In the genomic region with DNA sequence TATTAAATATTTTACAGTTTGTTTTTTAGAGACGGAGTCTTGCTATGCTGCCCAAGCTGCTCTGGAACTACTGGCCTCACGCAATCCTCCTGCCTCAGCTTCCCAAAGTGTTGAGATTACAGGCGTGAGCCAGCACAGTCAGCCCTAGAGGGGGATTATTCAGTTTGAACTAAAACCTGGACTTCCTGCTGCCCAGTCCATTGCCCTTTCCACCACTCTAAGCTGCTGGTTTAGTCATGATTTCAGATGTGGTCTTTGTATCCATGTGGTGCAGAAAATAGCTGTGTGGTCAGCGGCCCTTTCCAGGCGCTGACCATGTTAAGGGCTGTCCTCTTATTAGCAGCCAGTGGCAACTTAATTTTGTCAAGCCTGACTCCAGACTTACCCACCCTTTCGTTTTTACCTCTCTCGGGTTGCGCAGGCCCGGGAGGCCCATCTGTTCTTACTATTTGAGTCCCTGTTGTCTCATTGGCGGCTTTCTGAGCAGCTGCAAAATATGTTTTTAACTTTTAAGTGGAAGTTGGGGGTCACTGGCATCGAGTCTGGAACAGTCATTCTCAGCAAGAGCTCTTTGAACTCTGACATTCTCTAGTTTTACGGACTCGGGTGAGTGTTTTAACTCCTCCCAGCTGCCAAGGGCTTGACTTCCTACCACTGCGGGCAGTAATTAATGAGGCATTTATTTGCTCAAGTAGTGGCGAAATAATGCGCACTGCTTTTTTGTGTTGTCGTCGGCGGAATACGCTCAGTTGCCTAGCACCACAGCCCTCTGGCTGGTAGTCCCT, we compare ENCODE assay signal across 1 cellular context.
TF ChIP-seq lines count a peak whose summit lies in the region.

No MANE protein-coding gene starts in this region.

TF ChIP-seq in K562, 482 proteins besides CTCF, POLR2A, EP300 and RAD21:
- TF ChIP-seq, protein P1, sequence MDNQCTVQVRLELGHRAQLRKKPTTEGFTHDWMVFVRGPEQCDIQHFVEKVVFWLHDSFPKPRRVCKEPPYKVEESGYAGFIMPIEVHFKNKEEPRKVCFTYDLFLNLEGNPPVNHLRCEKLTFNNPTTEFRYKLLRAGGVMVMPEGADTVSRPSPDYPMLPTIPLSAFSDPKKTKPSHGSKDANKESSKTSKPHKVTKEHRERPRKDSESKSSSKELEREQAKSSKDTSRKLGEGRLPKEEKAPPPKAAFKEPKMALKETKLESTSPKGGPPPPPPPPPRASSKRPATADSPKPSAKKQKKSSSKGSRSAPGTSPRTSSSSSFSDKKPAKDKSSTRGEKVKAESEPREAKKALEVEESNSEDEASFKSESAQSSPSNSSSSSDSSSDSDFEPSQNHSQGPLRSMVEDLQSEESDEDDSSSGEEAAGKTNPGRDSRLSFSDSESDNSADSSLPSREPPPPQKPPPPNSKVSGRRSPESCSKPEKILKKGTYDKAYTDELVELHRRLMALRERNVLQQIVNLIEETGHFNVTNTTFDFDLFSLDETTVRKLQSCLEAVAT (IDR thresholded peaks at IDR 0.05) = peak in 1 of 2 experiments; percentile 90; a peak in 2 of 4 replicates
- no peak for TF ChIP-seq MCM5 (IDR thresholded peaks at IDR 0.05; ENCODE audit: low read depth)
- TF ChIP-seq KHSRP (IDR thresholded peaks at IDR 0.05) = no peak
- TF ChIP-seq, protein P2, sequence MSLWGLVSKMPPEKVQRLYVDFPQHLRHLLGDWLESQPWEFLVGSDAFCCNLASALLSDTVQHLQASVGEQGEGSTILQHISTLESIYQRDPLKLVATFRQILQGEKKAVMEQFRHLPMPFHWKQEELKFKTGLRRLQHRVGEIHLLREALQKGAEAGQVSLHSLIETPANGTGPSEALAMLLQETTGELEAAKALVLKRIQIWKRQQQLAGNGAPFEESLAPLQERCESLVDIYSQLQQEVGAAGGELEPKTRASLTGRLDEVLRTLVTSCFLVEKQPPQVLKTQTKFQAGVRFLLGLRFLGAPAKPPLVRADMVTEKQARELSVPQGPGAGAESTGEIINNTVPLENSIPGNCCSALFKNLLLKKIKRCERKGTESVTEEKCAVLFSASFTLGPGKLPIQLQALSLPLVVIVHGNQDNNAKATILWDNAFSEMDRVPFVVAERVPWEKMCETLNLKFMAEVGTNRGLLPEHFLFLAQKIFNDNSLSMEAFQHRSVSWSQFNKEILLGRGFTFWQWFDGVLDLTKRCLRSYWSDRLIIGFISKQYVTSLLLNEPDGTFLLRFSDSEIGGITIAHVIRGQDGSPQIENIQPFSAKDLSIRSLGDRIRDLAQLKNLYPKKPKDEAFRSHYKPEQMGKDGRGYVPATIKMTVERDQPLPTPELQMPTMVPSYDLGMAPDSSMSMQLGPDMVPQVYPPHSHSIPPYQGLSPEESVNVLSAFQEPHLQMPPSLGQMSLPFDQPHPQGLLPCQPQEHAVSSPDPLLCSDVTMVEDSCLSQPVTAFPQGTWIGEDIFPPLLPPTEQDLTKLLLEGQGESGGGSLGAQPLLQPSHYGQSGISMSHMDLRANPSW (CRISPR knock-in tag; IDR thresholded peaks at IDR 0.05) = no peak
- peak; percentile 45; the same call in 1 of the 2 replicates for TF ChIP-seq RFX1 (IDR thresholded peaks at IDR 0.05)
- TF ChIP-seq NCOR1 (IDR thresholded peaks at IDR 0.05) = no peak
- 0 out of 2 replicates have a peak, but pooled peaks have one; percentile 47 for TF ChIP-seq NFRKB (IDR thresholded peaks at IDR 0.05; ENCODE audit: low read depth)
- TF ChIP-seq, protein P3, sequence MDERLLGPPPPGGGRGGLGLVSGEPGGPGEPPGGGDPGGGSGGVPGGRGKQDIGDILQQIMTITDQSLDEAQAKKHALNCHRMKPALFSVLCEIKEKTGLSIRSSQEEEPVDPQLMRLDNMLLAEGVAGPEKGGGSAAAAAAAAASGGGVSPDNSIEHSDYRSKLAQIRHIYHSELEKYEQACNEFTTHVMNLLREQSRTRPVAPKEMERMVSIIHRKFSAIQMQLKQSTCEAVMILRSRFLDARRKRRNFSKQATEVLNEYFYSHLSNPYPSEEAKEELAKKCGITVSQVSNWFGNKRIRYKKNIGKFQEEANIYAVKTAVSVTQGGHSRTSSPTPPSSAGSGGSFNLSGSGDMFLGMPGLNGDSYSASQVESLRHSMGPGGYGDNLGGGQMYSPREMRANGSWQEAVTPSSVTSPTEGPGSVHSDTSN (CRISPR knock-in tag; IDR thresholded peaks at IDR 0.05; ENCODE audit: low read depth) = no peak
- TF ChIP-seq, protein P3 (tag; conservative IDR thresholded peaks at IDR 0.05; ENCODE audit: low read depth) = 0 out of 2 replicates have a peak, but pooled peaks have one; percentile 10
- no peak for TF ChIP-seq CBX3 (IDR thresholded peaks at IDR 0.05; ENCODE audit: borderline replicate concordance in 1 of 2, low read length in 2 of 2)
- no peak for TF ChIP-seq BRF1 (IDR thresholded peaks at IDR 0.05; ENCODE audit: borderline replicate concordance, extremely low read depth, insufficient read length)
- no peak for TF ChIP-seq GABPA (tag; conservative IDR thresholded peaks at IDR 0.05; ENCODE audit: low read depth)
- TF ChIP-seq, protein P4, sequence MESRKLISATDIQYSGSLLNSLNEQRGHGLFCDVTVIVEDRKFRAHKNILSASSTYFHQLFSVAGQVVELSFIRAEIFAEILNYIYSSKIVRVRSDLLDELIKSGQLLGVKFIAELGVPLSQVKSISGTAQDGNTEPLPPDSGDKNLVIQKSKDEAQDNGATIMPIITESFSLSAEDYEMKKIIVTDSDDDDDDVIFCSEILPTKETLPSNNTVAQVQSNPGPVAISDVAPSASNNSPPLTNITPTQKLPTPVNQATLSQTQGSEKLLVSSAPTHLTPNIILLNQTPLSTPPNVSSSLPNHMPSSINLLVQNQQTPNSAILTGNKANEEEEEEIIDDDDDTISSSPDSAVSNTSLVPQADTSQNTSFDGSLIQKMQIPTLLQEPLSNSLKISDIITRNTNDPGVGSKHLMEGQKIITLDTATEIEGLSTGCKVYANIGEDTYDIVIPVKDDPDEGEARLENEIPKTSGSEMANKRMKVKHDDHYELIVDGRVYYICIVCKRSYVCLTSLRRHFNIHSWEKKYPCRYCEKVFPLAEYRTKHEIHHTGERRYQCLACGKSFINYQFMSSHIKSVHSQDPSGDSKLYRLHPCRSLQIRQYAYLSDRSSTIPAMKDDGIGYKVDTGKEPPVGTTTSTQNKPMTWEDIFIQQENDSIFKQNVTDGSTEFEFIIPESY (CRISPR knock-in tag; IDR thresholded peaks at IDR 0.05) = peak; percentile 21; the same call in 1 of the 2 replicates
- no peak for TF ChIP-seq DIDO1 (tag; IDR thresholded peaks at IDR 0.05; ENCODE audit: low read depth)
